1 cellular context compared by ENCODE assay signal in the genomic region with DNA sequence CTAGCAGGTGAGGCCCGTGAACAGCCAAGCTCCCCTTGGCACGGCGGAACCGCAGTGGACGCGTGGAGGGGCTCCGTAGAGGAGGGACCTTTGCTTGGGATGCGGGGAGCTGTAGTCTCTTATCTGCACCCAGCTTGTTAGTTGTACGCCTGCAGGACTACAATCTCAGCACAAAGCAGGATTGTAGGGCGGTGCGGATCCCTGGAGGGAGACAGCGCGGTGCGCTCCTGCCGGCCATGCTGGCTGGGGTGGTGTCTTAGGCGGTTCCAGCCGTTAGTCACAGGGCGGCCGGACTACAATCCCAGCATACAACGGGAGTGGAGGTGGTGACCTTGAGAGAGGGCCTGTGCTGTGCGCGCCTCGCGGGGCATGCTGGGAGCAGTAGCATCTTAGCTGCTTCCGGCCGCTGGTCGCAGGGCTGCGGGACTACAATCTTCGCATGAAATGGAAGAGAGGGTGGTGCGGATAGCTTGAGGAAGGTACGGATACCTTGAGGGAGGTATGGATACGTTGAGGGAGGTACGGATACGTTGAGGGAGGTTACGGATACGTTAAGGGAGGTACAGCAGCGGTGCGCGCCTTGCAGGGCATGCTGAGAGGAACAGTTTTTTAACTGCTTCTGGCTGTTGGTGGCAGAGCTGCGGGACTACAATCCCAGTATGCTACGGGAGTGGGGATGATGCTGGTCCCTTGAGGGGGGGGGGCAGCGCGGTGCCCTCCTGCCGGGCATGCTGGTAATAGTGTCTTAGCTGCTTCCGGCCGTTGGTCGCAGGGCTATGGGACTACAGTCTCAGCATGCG.
TF ChIP-seq lines count a peak whose summit lies in the region.

No MANE protein-coding gene starts in this region.

TF ChIP-seq in HepG2, 621 proteins besides CTCF, POLR2A, EP300 and RAD21 (continued from another document):
- TF ChIP-seq, protein P1, sequence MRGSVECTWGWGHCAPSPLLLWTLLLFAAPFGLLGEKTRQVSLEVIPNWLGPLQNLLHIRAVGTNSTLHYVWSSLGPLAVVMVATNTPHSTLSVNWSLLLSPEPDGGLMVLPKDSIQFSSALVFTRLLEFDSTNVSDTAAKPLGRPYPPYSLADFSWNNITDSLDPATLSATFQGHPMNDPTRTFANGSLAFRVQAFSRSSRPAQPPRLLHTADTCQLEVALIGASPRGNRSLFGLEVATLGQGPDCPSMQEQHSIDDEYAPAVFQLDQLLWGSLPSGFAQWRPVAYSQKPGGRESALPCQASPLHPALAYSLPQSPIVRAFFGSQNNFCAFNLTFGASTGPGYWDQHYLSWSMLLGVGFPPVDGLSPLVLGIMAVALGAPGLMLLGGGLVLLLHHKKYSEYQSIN (CRISPR knock-in tag; IDR thresholded peaks at IDR 0.05; ENCODE audit: borderline replicate concordance), result no peak
- TF ChIP-seq KDM4B (CRISPR knock-in tag; IDR thresholded peaks at IDR 0.05) (no peak), HHEX (CRISPR knock-in tag; IDR thresholded peaks at IDR 0.05) (no peak), AGO1 (IDR thresholded peaks at IDR 0.05; ENCODE audit: low read depth, low read length, poor library complexity, severe bottlenecking) (no peak), ZFP36L2 (CRISPR knock-in tag; IDR thresholded peaks at IDR 0.05) (no peak), RXRA (CRISPR knock-in tag; IDR thresholded peaks at IDR 0.05) (peak; percentile 20; the same call in 1 of the 2 replicates), HNRNPLL (IDR thresholded peaks at IDR 0.05; ENCODE audit: low read depth, low read length, poor library complexity, severe bottlenecking) (peak; percentile 88), FLYWCH1 (CRISPR knock-in tag; IDR thresholded peaks at IDR 0.05) (no peak), SMAD1 (CRISPR knock-in tag; IDR thresholded peaks at IDR 0.05; ENCODE audit: borderline replicate concordance, low read depth) (0 out of 2 replicates have a peak, but pooled peaks have one; percentile 51), NR2F6 (IDR thresholded peaks at IDR 0.05) (peak; percentile 17; the same call in 1 of the 2 replicates), NR2F6 (CRISPR knock-in tag; IDR thresholded peaks at IDR 0.05) (peak; percentile 66), ZNF24 (IDR thresholded peaks at IDR 0.05) (no peak), JUN (CRISPR knock-in tag; IDR thresholded peaks at IDR 0.05) (no peak), NONO (IDR thresholded peaks at IDR 0.05) (no peak), NONO (CRISPR knock-in tag; conservative IDR thresholded peaks at IDR 0.05) (peak; percentile 82), YY1 (IDR thresholded peaks at IDR 0.05; ENCODE audit: insufficient read depth, insufficient replicate concordance, low read depth, low read length) (peak; percentile 88), ZNF607 (CRISPR knock-in tag; IDR thresholded peaks at IDR 0.05; ENCODE audit: borderline replicate concordance) (no peak), MED1 (CRISPR knock-in tag; IDR thresholded peaks at IDR 0.05) (peak; percentile 54), ZNF772 (CRISPR knock-in tag; IDR thresholded peaks at IDR 0.05) (peak; percentile 33; the same call in 1 of the 2 replicates), RBAK (CRISPR knock-in tag; IDR thresholded peaks at IDR 0.05) (0 out of 2 replicates have a peak, but pooled peaks have one; percentile 0), POLR2G (IDR thresholded peaks at IDR 0.05; ENCODE audit: low read depth, low read length) (peak; percentile 75), KLF12 (CRISPR knock-in tag; IDR thresholded peaks at IDR 0.05; ENCODE audit: borderline replicate concordance) (no peak), TARDBP (CRISPR knock-in tag; IDR thresholded peaks at IDR 0.05) (peak; percentile 63), ZNF749 (CRISPR knock-in tag; IDR thresholded peaks at IDR 0.05; ENCODE audit: borderline replicate concordance) (peak; percentile 10; the same call in 1 of the 2 replicates), ZKSCAN1 (IDR thresholded peaks at IDR 0.05; ENCODE audit: low read length) (no peak), GABPA (IDR thresholded peaks at IDR 0.05; ENCODE audit: low read depth, low read length) (peak; percentile 70), GABPA (CRISPR knock-in tag; IDR thresholded peaks at IDR 0.05; ENCODE audit: low read depth) (peak; percentile 92), HOXA3 (CRISPR knock-in tag; IDR thresholded peaks at IDR 0.05) (peak; percentile 60; the same call in 1 of the 2 replicates), PHF21A (CRISPR knock-in tag; IDR thresholded peaks at IDR 0.05) (peak; percentile 57; the same call in 1 of the 2 replicates), ZNF207 (IDR thresholded peaks at IDR 0.05; ENCODE audit: borderline replicate concordance) (no peak), ZNF878 (CRISPR knock-in tag; IDR thresholded peaks at IDR 0.05) (no peak)
- TF ChIP-seq, protein P2, sequence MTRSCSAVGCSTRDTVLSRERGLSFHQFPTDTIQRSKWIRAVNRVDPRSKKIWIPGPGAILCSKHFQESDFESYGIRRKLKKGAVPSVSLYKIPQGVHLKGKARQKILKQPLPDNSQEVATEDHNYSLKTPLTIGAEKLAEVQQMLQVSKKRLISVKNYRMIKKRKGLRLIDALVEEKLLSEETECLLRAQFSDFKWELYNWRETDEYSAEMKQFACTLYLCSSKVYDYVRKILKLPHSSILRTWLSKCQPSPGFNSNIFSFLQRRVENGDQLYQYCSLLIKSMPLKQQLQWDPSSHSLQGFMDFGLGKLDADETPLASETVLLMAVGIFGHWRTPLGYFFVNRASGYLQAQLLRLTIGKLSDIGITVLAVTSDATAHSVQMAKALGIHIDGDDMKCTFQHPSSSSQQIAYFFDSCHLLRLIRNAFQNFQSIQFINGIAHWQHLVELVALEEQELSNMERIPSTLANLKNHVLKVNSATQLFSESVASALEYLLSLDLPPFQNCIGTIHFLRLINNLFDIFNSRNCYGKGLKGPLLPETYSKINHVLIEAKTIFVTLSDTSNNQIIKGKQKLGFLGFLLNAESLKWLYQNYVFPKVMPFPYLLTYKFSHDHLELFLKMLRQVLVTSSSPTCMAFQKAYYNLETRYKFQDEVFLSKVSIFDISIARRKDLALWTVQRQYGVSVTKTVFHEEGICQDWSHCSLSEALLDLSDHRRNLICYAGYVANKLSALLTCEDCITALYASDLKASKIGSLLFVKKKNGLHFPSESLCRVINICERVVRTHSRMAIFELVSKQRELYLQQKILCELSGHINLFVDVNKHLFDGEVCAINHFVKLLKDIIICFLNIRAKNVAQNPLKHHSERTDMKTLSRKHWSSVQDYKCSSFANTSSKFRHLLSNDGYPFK (CRISPR knock-in tag; IDR thresholded peaks at IDR 0.05; ENCODE audit: borderline replicate concordance), result peak; percentile 97
- TF ChIP-seq, protein P3, sequence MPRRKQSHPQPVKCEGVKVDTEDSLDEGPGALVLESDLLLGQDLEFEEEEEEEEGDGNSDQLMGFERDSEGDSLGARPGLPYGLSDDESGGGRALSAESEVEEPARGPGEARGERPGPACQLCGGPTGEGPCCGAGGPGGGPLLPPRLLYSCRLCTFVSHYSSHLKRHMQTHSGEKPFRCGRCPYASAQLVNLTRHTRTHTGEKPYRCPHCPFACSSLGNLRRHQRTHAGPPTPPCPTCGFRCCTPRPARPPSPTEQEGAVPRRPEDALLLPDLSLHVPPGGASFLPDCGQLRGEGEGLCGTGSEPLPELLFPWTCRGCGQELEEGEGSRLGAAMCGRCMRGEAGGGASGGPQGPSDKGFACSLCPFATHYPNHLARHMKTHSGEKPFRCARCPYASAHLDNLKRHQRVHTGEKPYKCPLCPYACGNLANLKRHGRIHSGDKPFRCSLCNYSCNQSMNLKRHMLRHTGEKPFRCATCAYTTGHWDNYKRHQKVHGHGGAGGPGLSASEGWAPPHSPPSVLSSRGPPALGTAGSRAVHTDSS (CRISPR knock-in tag; conservative IDR thresholded peaks at IDR 0.05), result 0 out of 2 replicates have a peak, but pooled peaks have one; percentile 17
- TF ChIP-seq, protein P4, sequence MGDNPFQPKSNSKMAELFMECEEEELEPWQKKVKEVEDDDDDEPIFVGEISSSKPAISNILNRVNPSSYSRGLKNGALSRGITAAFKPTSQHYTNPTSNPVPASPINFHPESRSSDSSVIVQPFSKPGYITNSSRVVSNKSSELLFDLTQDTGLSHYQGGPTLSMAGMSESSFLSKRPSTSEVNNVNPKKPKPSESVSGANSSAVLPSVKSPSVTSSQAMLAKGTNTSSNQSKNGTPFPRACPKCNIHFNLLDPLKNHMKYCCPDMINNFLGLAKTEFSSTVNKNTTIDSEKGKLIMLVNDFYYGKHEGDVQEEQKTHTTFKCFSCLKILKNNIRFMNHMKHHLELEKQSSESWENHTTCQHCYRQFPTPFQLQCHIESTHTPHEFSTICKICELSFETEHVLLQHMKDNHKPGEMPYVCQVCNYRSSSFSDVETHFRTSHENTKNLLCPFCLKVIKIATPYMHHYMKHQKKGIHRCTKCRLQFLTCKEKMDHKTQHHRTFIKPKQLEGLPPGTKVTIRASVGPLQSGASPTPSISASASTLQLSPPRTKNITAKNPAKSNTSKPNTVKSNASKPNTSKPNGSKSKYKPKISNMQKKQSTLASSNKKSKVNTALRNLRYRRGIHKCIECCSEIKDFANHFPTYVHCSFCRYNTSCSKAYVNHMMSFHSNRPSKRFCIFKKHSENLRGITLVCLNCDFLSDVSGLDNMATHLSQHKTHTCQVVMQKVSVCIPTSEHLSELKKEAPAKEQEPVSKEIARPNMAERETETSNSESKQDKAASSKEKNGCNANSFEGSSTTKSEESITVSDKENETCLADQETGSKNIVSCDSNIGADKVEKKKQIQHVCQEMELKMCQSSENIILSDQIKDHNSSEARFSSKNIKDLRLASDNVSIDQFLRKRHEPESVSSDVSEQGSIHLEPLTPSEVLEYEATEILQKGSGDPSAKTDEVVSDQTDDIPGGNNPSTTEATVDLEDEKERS (CRISPR knock-in tag; IDR thresholded peaks at IDR 0.05), result peak; percentile 73; the same call in 1 of the 2 replicates
- TF ChIP-seq, protein P5, sequence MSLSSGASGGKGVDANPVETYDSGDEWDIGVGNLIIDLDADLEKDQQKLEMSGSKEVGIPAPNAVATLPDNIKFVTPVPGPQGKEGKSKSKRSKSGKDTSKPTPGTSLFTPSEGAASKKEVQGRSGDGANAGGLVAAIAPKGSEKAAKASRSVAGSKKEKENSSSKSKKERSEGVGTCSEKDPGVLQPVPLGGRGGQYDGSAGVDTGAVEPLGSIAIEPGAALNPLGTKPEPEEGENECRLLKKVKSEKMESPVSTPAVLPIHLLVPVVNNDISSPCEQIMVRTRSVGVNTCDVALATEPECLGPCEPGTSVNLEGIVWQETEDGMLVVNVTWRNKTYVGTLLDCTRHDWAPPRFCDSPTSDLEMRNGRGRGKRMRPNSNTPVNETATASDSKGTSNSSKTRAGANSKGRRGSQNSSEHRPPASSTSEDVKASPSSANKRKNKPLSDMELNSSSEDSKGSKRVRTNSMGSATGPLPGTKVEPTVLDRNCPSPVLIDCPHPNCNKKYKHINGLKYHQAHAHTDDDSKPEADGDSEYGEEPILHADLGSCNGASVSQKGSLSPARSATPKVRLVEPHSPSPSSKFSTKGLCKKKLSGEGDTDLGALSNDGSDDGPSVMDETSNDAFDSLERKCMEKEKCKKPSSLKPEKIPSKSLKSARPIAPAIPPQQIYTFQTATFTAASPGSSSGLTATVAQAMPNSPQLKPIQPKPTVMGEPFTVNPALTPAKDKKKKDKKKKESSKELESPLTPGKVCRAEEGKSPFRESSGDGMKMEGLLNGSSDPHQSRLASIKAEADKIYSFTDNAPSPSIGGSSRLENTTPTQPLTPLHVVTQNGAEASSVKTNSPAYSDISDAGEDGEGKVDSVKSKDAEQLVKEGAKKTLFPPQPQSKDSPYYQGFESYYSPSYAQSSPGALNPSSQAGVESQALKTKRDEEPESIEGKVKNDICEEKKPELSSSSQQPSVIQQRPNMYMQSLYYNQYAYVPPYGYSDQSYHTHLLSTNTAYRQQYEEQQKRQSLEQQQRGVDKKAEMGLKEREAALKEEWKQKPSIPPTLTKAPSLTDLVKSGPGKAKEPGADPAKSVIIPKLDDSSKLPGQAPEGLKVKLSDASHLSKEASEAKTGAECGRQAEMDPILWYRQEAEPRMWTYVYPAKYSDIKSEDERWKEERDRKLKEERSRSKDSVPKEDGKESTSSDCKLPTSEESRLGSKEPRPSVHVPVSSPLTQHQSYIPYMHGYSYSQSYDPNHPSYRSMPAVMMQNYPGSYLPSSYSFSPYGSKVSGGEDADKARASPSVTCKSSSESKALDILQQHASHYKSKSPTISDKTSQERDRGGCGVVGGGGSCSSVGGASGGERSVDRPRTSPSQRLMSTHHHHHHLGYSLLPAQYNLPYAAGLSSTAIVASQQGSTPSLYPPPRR (CRISPR knock-in tag; IDR thresholded peaks at IDR 0.05; ENCODE audit: borderline replicate concordance), result no peak; the same call in 1 of the 2 replicates
- TF ChIP-seq, protein P6, sequence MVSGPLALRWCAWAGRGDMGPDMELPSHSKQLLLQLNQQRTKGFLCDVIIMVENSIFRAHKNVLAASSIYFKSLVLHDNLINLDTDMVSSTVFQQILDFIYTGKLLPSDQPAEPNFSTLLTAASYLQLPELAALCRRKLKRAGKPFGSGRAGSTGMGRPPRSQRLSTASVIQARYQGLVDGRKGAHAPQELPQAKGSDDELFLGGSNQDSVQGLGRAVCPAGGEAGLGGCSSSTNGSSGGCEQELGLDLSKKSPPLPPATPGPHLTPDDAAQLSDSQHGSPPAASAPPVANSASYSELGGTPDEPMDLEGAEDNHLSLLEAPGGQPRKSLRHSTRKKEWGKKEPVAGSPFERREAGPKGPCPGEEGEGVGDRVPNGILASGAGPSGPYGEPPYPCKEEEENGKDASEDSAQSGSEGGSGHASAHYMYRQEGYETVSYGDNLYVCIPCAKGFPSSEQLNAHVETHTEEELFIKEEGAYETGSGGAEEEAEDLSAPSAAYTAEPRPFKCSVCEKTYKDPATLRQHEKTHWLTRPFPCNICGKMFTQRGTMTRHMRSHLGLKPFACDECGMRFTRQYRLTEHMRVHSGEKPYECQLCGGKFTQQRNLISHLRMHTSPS (CRISPR knock-in tag; IDR thresholded peaks at IDR 0.05; ENCODE audit: low read depth), result peak; percentile 16; the same call in 1 of the 2 replicates
- TF ChIP-seq, protein P7, sequence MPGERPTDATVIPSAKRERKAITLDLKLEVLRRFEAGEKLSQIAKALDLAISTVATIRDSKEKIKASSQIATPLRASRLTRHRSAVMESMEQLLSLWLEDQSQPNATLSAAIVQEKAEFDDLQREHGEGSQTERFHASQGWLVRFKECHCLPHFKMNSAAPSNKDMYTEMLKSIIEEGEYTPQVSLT (CRISPR knock-in tag; IDR thresholded peaks at IDR 0.05; ENCODE audit: borderline replicate concordance, low read depth), result no peak
- TF ChIP-seq, protein P8, sequence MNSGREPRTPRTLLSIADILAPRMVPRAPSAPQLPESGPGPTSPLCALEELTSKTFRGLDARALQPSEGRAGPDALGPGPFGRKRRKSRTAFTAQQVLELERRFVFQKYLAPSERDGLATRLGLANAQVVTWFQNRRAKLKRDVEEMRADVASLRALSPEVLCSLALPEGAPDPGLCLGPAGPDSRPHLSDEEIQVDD (CRISPR knock-in tag; IDR thresholded peaks at IDR 0.05; ENCODE audit: borderline replicate concordance), result no peak
- TF ChIP-seq, protein P9, sequence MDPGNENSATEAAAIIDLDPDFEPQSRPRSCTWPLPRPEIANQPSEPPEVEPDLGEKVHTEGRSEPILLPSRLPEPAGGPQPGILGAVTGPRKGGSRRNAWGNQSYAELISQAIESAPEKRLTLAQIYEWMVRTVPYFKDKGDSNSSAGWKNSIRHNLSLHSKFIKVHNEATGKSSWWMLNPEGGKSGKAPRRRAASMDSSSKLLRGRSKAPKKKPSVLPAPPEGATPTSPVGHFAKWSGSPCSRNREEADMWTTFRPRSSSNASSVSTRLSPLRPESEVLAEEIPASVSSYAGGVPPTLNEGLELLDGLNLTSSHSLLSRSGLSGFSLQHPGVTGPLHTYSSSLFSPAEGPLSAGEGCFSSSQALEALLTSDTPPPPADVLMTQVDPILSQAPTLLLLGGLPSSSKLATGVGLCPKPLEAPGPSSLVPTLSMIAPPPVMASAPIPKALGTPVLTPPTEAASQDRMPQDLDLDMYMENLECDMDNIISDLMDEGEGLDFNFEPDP (CRISPR knock-in tag; conservative IDR thresholded peaks at IDR 0.05), result no peak
